In genomic region chr12:57904848-57905811, GRCh38 we compare ENCODE assay signal across 8 cellular contexts. TPM values are rescaled to one million over a fixed set of nuclear protein-coding genes. Genes with fewer than 3 reads are reported as not detected.
DNase-seq lines count a peak whose midpoint lies in the region; ATAC-seq and TF ChIP-seq lines count a peak whose summit lies in the region.

No MANE protein-coding gene starts in this region.

- peak; percentile 77 for DNase-seq in NCI-H128 (lab: John Stamatoyannopoulos, UW; ENCODE audit: unreplicated experiment)
- DNase-seq in SKM-1 (lab: John Stamatoyannopoulos, UW; ENCODE audit: unreplicated experiment): peak; percentile 20
- peak; percentile 83 to 87 for DNase-seq in activated naive CD4-positive, alpha-beta T cell treated with anti-CD3 and anti-CD28 coated beads, Interleukin-2, amount 50 U/mL, for 72 hours (ENCODE audit: low spot score in 2 of 2)
- peak; percentile 86 for DNase-seq in Right ventricle myocardium inferior (ENCODE audit: missing footprints)
- peak; percentile 92 for DNase-seq in prostate gland (ENCODE audit: low spot score)
- DNase-seq in uterus: peak; percentile 89

- H3K4me3 ChIP-seq in prostate gland (no peak overlapping the region), uterus (no peak overlapping the region)

- no peak for TF ChIP-seq POLR2A in prostate gland (IDR thresholded peaks at IDR 0.05)
- TF ChIP-seq POLR2A in uterus (IDR thresholded peaks at IDR 0.05): no peak

- H3K36me3 ChIP-seq in prostate gland (no peaks in the 10 kb centered on the region), uterus (no peaks in the 10 kb centered on the region)

- H3K27ac ChIP-seq in prostate gland (peak overlapping the region in 1 of 2 donors; percentile 46), uterus (peak overlapping the region; percentile 48 to 73)

- H3K27ac Mint-ChIP-seq in activated naive CD4-positive, alpha-beta T cell treated with anti-CD3 and anti-CD28 coated beads, Interleukin-2, amount 50 U/mL, for 72 hours: peak overlapping the region; percentile 12 to 80

- no peaks in the 10 kb centered on the region for H3K9me3 ChIP-seq in prostate gland
- no peaks in the 10 kb centered on the region for H3K9me3 ChIP-seq in uterus

- 42% methylated on average over 26 of the region's 26 CpGs for WGBS in prostate gland

- no peaks in the 10 kb centered on the region for H3K9me3 Mint-ChIP-seq in activated naive CD4-positive, alpha-beta T cell treated with anti-CD3 and anti-CD28 coated beads, Interleukin-2, amount 50 U/mL, for 72 hours

- ATAC-seq in HG02678 (IDR thresholded peaks at IDR 0.05; ENCODE audit: unreplicated experiment): peak; percentile 89
- ATAC-seq in activated naive CD4-positive, alpha-beta T cell treated with anti-CD3 and anti-CD28 coated beads, Interleukin-2, amount 50 U/mL, for 72 hours: peak; percentile 94 to 98
- peak; percentile 93 for ATAC-seq in Right ventricle myocardium inferior

- peak; percentile 100 for TF ChIP-seq CTCF in GM12874 (IDR thresholded peaks at IDR 0.05; ENCODE audit: insufficient read depth, low read depth, low read length)
- peak; percentile 100 for TF ChIP-seq CTCF in prostate gland (IDR thresholded peaks at IDR 0.05)
- TF ChIP-seq CTCF in uterus (IDR thresholded peaks at IDR 0.05): peak; percentile 100

- no peaks in the 10 kb centered on the region for H3K36me3 Mint-ChIP-seq in activated naive CD4-positive, alpha-beta T cell treated with anti-CD3 and anti-CD28 coated beads, Interleukin-2, amount 50 U/mL, for 72 hours

- H3K27me3 ChIP-seq in prostate gland (replicated peaks; ENCODE audit: insufficient read depth) (no peaks in the 10 kb centered on the region), uterus (no peaks in the 10 kb centered on the region)

- no peaks in the 10 kb centered on the region for H3K4me1 ChIP-seq in prostate gland (replicated peaks)
- H3K4me1 ChIP-seq in uterus: no peaks in the 10 kb centered on the region

- intact Hi-C loops in Right ventricle myocardium inferior (cut with DNase I): loop anchor here (1.0 kb wide), 3 partner anchors 74 to 123 kb away; partner anchors contain the start of gene TSFM
- intact Hi-C loops in prostate gland (cut with DNase I): loop anchor here (1.0 kb wide), 1 partner anchor 102 kb away; no protein-coding TSS in a partner anchor
- intact Hi-C loops in uterus (cut with DNase I; ENCODE audit: low total_unique reads): no loop called here

RNA-seq across cellular contexts. Expression of gene ATP23, which starts 36.2 kb away (rescaled TPM):
- 10 to 100 TPM; 15.3 to 15.5 TPM for total RNA-seq in activated naive CD4-positive, alpha-beta T cell treated with anti-CD3 and anti-CD28 coated beads, Interleukin-2, amount 50 U/mL, for 72 hours
- total RNA-seq in Right ventricle myocardium inferior (8.2 TPM), prostate gland (10 to 100 TPM in 1 of 2 donors, 1 to 10 TPM in 1; 8.0 to 15.0 TPM), uterus (10 to 100 TPM in 1 of 4 donors, 1 to 10 TPM in 3; 4.9 to 59.1 (median 8.6) TPM)

RNA-seq across cellular contexts. Expression of gene CTDSP2, which starts 58.6 kb away (rescaled TPM):
- total RNA-seq in activated naive CD4-positive, alpha-beta T cell treated with anti-CD3 and anti-CD28 coated beads, Interleukin-2, amount 50 U/mL, for 72 hours: 100 to 1,000 TPM in 1 of 2 donors, 10 to 100 TPM in 1; 76.3 to 103 TPM
- total RNA-seq in Right ventricle myocardium inferior (105 TPM), prostate gland (100 to 1,000 TPM in 1 of 2 donors, 10 to 100 TPM in 1; 99.2 to 159 TPM), uterus (100 to 1,000 TPM in 2 of 4 donors, 10 to 100 TPM in 2; 66.2 to 212 (median 90.9) TPM)

Comparison
In these comparisons a context has a peak if more than half of its experiments do, and no peak if none do; other contexts are left out.
1. DNase-seq: peak in every context shown above with its lines; median percentile 92 in prostate gland; 89 in uterus; 86 in Right ventricle myocardium inferior; 85 in activated naive CD4-positive, alpha-beta T cell treated with anti-CD3 and anti-CD28 coated beads, Interleukin-2, amount 50 U/mL, for 72 hours; 77 in NCI-H128; 20 in SKM-1.